Comparison of ENCODE assay signal across 9 cellular contexts in genomic region chr7:20778063-20778721, GRCh38. TPM values are rescaled to one million over a fixed set of nuclear protein-coding genes. Genes with fewer than 3 reads are reported as not detected.
DNase-seq lines count a peak whose midpoint lies in the region; ATAC-seq and TF ChIP-seq lines count a peak whose summit lies in the region.
"Had no signal": no experiment of that assay in that cellular context is flagged by ENCODE, and none has a peak within 500 bp of the region (broad histone marks: within the 10 kb centered on the region; RNA-seq: fewer than 3 reads in every experiment).

No MANE protein-coding gene starts in this region.

- peak overlapping the region; percentile 3 for H2AFZ ChIP-seq in trophoblast cell (ENCODE audit: insufficient read depth, low read length, poor library complexity)

- peak; percentile 33 to 89 for ATAC-seq in activated naive CD4-positive, alpha-beta T cell treated with anti-CD3 and anti-CD28 coated beads, Interleukin-2, amount 50 U/mL, for 72 hours
- peak; percentile 74 for ATAC-seq in HG02938 (IDR thresholded peaks at IDR 0.05; ENCODE audit: unreplicated experiment)

- H3K79me2 ChIP-seq in trophoblast cell (ENCODE audit: control insufficient read depth, insufficient read depth, low read length, poor library complexity): no peaks in the 10 kb centered on the region

- in situ Hi-C loops in SK-MEL-5 (cut with HindIII; ENCODE audit: low pct_unique_long_range_greater_than_20kb, low sequenced_read_pairs): loop anchor here (10.0 kb wide), 1 partner anchor 477 kb away; no protein-coding TSS in a partner anchor

- no peak overlapping the region for H2BK12ac ChIP-seq in trophoblast cell (ENCODE audit: low read length)

- H3K9me3 Mint-ChIP-seq in activated naive CD4-positive, alpha-beta T cell treated with anti-CD3 and anti-CD28 coated beads, Interleukin-2, amount 50 U/mL, for 72 hours: peaks cover 0 to 6% of the 10 kb centered on the region in 2 donors

- H4K91ac ChIP-seq in trophoblast cell (ENCODE audit: low read depth, low read length): no peak overlapping the region

- peaks cover 40% of the 10 kb centered on the region for H3K27me3 ChIP-seq in trophoblast cell (ENCODE audit: insufficient read depth, low read length)

- WGBS in trophoblast cell (ENCODE audit: extremely low coverage, insufficient coverage, insufficient read length): no CpG with 5 or more reads among the region's 63 CpGs

- peak in 1 of 2 donors; percentile 47 for DNase-seq in activated naive CD4-positive, alpha-beta T cell treated with anti-CD3 and anti-CD28 coated beads, Interleukin-2, amount 50 U/mL, for 72 hours (ENCODE audit: low spot score in 2 of 2)
- DNase-seq in activated naive CD4-positive, alpha-beta T cell treated with anti-CD3 and anti-CD28 coated beads, Interleukin-2, amount 50 U/mL, for 16 hours: no peak
- DNase-seq in SK-MEL-5 (ENCODE audit: low read depth, low spot score): peak; percentile 73
- no peak for DNase-seq in fibroblast of the aortic adventitia (ENCODE audit: low read depth)
- peak; percentile 11 to 54 for DNase-seq in trophoblast cell
- no peak for DNase-seq in effector CD8-positive, alpha-beta T cell (lab: John Stamatoyannopoulos, UW)
- DNase-seq in DMS 273 (lab: John Stamatoyannopoulos, UW; ENCODE audit: unreplicated experiment): no peak

- no peak overlapping the region for H4K8ac ChIP-seq in trophoblast cell (ENCODE audit: low read depth, low read length)

- H3K14ac ChIP-seq in trophoblast cell (ENCODE audit: low read length): no peak overlapping the region

- H3K9me3 ChIP-seq in trophoblast cell (ENCODE audit: insufficient read depth, low read depth, low read length): no peaks in the 10 kb centered on the region

- H3K23ac ChIP-seq in trophoblast cell (ENCODE audit: low read length): no peak overlapping the region

- H3K27ac ChIP-seq in trophoblast cell (ENCODE audit: low read depth, low read length): no peak overlapping the region

- peak overlapping the region in 1 of 2 donors; percentile 14 for H3K27ac Mint-ChIP-seq in activated naive CD4-positive, alpha-beta T cell treated with anti-CD3 and anti-CD28 coated beads, Interleukin-2, amount 50 U/mL, for 72 hours

- H2AK5ac ChIP-seq in trophoblast cell (ENCODE audit: low read length): no peak overlapping the region

- H3K4me2 ChIP-seq in trophoblast cell (ENCODE audit: low read length): peak overlapping the region; percentile 71

- H3K4me3 ChIP-seq in fibroblast of the aortic adventitia (ENCODE audit: low read depth, low read length) (peak overlapping the region; percentile 45), trophoblast cell (ENCODE audit: low read depth, low read length) (peak overlapping the region; percentile 31)

- no peak overlapping the region for H2BK120ac ChIP-seq in trophoblast cell (ENCODE audit: insufficient read depth, low read length, poor library complexity)

- no peak overlapping the region for H2BK5ac ChIP-seq in trophoblast cell (ENCODE audit: low read depth, low read length, poor library complexity)

- no peaks in the 10 kb centered on the region for H3K79me1 ChIP-seq in trophoblast cell (ENCODE audit: low read length)

- peaks cover 19 to 29% of the 10 kb centered on the region in 2 donors for H3K36me3 Mint-ChIP-seq in activated naive CD4-positive, alpha-beta T cell treated with anti-CD3 and anti-CD28 coated beads, Interleukin-2, amount 50 U/mL, for 72 hours

- H3K9ac ChIP-seq in trophoblast cell (ENCODE audit: low read length): no peak overlapping the region

- no peak overlapping the region for H3K18ac ChIP-seq in trophoblast cell (ENCODE audit: low read length)

- no peak overlapping the region for H4K12ac ChIP-seq in trophoblast cell (ENCODE audit: low read depth, low read length)

- peak; percentile 54 for TF ChIP-seq CTCF in fibroblast of the aortic adventitia (IDR thresholded peaks at IDR 0.05; ENCODE audit: insufficient read depth, low read length)

- peaks cover 0 to 2% of the 10 kb centered on the region in 2 experiments for H3K4me1 ChIP-seq in trophoblast cell (ENCODE audit: control insufficient read depth in 1 of 2, insufficient read depth in 2 of 2, low read length in 2 of 2)

- no peaks in the 10 kb centered on the region for H3K36me3 ChIP-seq in trophoblast cell (ENCODE audit: control insufficient read depth in 1 of 2, insufficient read depth in 2 of 2, low read length in 2 of 2)

- no peak overlapping the region for H3K4ac ChIP-seq in trophoblast cell (ENCODE audit: low read depth, low read length)

RNA-seq across cellular contexts. Expression of gene SP8, which starts 8.5 kb away (rescaled TPM):
- total RNA-seq in activated naive CD4-positive, alpha-beta T cell treated with anti-CD3 and anti-CD28 coated beads, Interleukin-2, amount 50 U/mL, for 72 hours: not detected
- 1.5 and 1.6 TPM in 2 replicates for total RNA-seq in SK-MEL-5 (2014; rRNA removed; shearing (Covaris generic))
- polyA plus RNA-seq in SK-MEL-5 (2015; cell fraction: cytosol; rRNA removed): 4.3 and 7.2 TPM in 2 replicates
- 1.4 and 4.8 TPM in 2 replicates for polyA plus RNA-seq in SK-MEL-5 (2015; cell fraction: nucleus; rRNA removed)
- total RNA-seq in fibroblast of the aortic adventitia (ENCODE audit: low replicate concordance): not detected in 2 replicates
- polyA plus RNA-seq in trophoblast cell (2013): 0.03 TPM in 1 of 2 replicates, not detected in the other
- polyA plus RNA-seq: adipose tissue had no signal

Comparison
In these comparisons a context has a peak if more than half of its experiments do, and no peak if none do; other contexts are left out.
1. DNase-seq: peak in SK-MEL-5 (single experiment) and trophoblast cell (2 of 2); none in activated naive CD4-positive, alpha-beta T cell treated with anti-CD3 and anti-CD28 coated beads, Interleukin-2, amount 50 U/mL, for 16 hours (single experiment), fibroblast of the aortic adventitia (single experiment), effector CD8-positive, alpha-beta T cell (single experiment) and DMS 273 (single experiment).